In genomic region chr9:33375238-33375840, GRCh38 we compare ENCODE assay signal across 9 cellular contexts. TPM values are rescaled to one million over a fixed set of nuclear protein-coding genes. Genes with fewer than 3 reads are reported as not detected.
DNase-seq lines count a peak whose midpoint lies in the region; ATAC-seq and TF ChIP-seq lines count a peak whose summit lies in the region.
"Had no signal": no experiment of that assay in that cellular context is flagged by ENCODE, and none has a peak within 500 bp of the region (broad histone marks: within the 10 kb centered on the region; RNA-seq: fewer than 3 reads in every experiment).

No MANE protein-coding gene starts in this region.

- H3K4me1 Mint-ChIP-seq in natural killer cell: peaks cover 8 to 9% of the 10 kb centered on the region in 2 donors
- H3K4me1 Mint-ChIP-seq in natural killer cell treated with Interleukin-12 subunit alpha and Interleukin-12 subunit beta and Interleukin-15 and Interleukin-18, amount 100 ng/mL, for 72 hours (ENCODE audit: low read depth in 2 of 2): peaks cover 0 to 5% of the 10 kb centered on the region in 2 donors
- peaks cover 20% of the 10 kb centered on the region for H3K4me1 Mint-ChIP-seq in mesothelial cell of epicardium

- no peak for DNase-seq in natural killer cell
- no peak for DNase-seq in natural killer cell treated with Interleukin-12 subunit alpha and Interleukin-12 subunit beta and Interleukin-15 and Interleukin-18, amount 100 ng/mL, for 72 hours (ENCODE audit: low spot score)
- DNase-seq in ecto neural progenitor cell (ENCODE audit: low spot score): peak; percentile 64
- no peak for DNase-seq in mesothelial cell of epicardium (ENCODE audit: low spot score in 2 of 2, unreplicated experiment in 2 of 2)
- no peak for DNase-seq in aorta
- no peak for DNase-seq in stimulated activated CD4-positive, alpha-beta T cell treated with anti-CD3 and anti-CD28 coated beads, Interleukin-2, amount 100 ng/mL, for 48 hours

- H3K27ac Mint-ChIP-seq in natural killer cell: no peak overlapping the region
- H3K27ac Mint-ChIP-seq in natural killer cell treated with Interleukin-12 subunit alpha and Interleukin-12 subunit beta and Interleukin-15 and Interleukin-18, amount 100 ng/mL, for 72 hours: no peak overlapping the region
- peak overlapping the region; percentile 74 for H3K27ac Mint-ChIP-seq in mesothelial cell of epicardium

- H3K36me3 Mint-ChIP-seq in natural killer cell: peaks cover under 1% of the 10 kb centered on the region
- H3K36me3 Mint-ChIP-seq in natural killer cell treated with Interleukin-12 subunit alpha and Interleukin-12 subunit beta and Interleukin-15 and Interleukin-18, amount 100 ng/mL, for 72 hours: no peaks in the 10 kb centered on the region
- H3K36me3 Mint-ChIP-seq in mesothelial cell of epicardium: peaks cover 4% of the 10 kb centered on the region

- WGBS in aorta, 2 donors: 45 to 49% methylated on average over 15 of the region's 15 CpGs

- TF ChIP-seq CTCF in natural killer cell (IDR thresholded peaks at IDR 0.05) (no peak), mesothelial cell of epicardium (IDR thresholded peaks at IDR 0.05; ENCODE audit: unreplicated experiment) (peak; percentile 58)

- ATAC-seq in natural killer cell (peak; percentile 3 to 42 (median 30)), aorta (ENCODE audit: low FRiP score) (peak; percentile 54), GM19328 (IDR thresholded peaks at IDR 0.05; ENCODE audit: unreplicated experiment) (no peak), HG02870 (IDR thresholded peaks at IDR 0.05; ENCODE audit: unreplicated experiment) (no peak)
- no peak for ATAC-seq in natural killer cell treated with Interleukin-12 subunit alpha and Interleukin-12 subunit beta and Interleukin-15 and Interleukin-18, amount 100 ng/mL, for 72 hours

- H3K36me3 ChIP-seq in aorta (ENCODE audit: control insufficient read depth in 1 of 2, insufficient read depth in 2 of 2, low read length in 1 of 2): peaks cover 0 to 2% of the 10 kb centered on the region in 2 donors

- intact Hi-C loops in natural killer cell (cut with micrococcal nuclease) (loop anchor here (2.0 kb wide), 1 partner anchor 91 kb away; no protein-coding TSS in a partner anchor), aorta (cut with DNase I) (loop anchor here (1.0 to 5.0 kb wide), 3 partner anchors 39 to 92 kb away; no protein-coding TSS in a partner anchor)

- H3K9me3 Mint-ChIP-seq in natural killer cell (no peaks in the 10 kb centered on the region), mesothelial cell of epicardium (no peaks in the 10 kb centered on the region)
- no peaks in the 10 kb centered on the region for H3K9me3 Mint-ChIP-seq in natural killer cell treated with Interleukin-12 subunit alpha and Interleukin-12 subunit beta and Interleukin-15 and Interleukin-18, amount 100 ng/mL, for 72 hours

- no peaks in the 10 kb centered on the region for H3K9me3 ChIP-seq in aorta (ENCODE audit: control insufficient read depth, low read length)

- no peaks in the 10 kb centered on the region for H3K27me3 ChIP-seq in aorta (ENCODE audit: control insufficient read depth in 1 of 2, insufficient read depth in 2 of 2, low read length in 1 of 2)

- no peak overlapping the region for H3K4me3 ChIP-seq in aorta (ENCODE audit: low read length in 2 of 2)

- H3K27ac ChIP-seq in aorta (ENCODE audit: low read depth in 1 of 2, low read length in 2 of 2): peak overlapping the region in 1 of 2 donors; percentile 34

- H3K4me3 Mint-ChIP-seq in natural killer cell (peak overlapping the region; percentile 52), mesothelial cell of epicardium (peak overlapping the region; percentile 25)
- H3K4me3 Mint-ChIP-seq in natural killer cell treated with Interleukin-12 subunit alpha and Interleukin-12 subunit beta and Interleukin-15 and Interleukin-18, amount 100 ng/mL, for 72 hours: no peak overlapping the region

- H3K27me3 Mint-ChIP-seq in natural killer cell (ENCODE audit: low read depth in 2 of 2) (no peaks in the 10 kb centered on the region), mesothelial cell of epicardium (ENCODE audit: low read depth) (no peaks in the 10 kb centered on the region)
- no peaks in the 10 kb centered on the region for H3K27me3 Mint-ChIP-seq in natural killer cell treated with Interleukin-12 subunit alpha and Interleukin-12 subunit beta and Interleukin-15 and Interleukin-18, amount 100 ng/mL, for 72 hours

- H3K4me1 ChIP-seq in aorta (ENCODE audit: control insufficient read depth in 1 of 2, insufficient read depth in 2 of 2, low read length in 2 of 2): no peaks in the 10 kb centered on the region

RNA-seq across cellular contexts. Expression of gene AQP7, which starts 27.0 kb away (rescaled TPM):
- not detected for total RNA-seq in natural killer cell
- total RNA-seq in natural killer cell treated with Interleukin-12 subunit alpha and Interleukin-12 subunit beta and Interleukin-15 and Interleukin-18, amount 100 ng/mL, for 72 hours: not detected
- total RNA-seq in mesothelial cell of epicardium: 0.44 to 1.7 TPM (median 1.3 TPM) in 3 replicates
- 1 to 10 TPM; 2.7 to 9.1 TPM for total RNA-seq in aorta
- 10 to 100 TPM in 1 of 2 donors, 1 to 10 TPM in 1; 1.4 to 12.0 TPM for polyA plus RNA-seq in aorta
- total RNA-seq: frontal cortex had no signal

Comparison
In these comparisons a context has a peak if more than half of its experiments do, and no peak if none do; other contexts are left out.
1. ATAC-seq: peak in natural killer cell (3 of 3) and aorta (single experiment); none in natural killer cell treated with Interleukin-12 subunit alpha and Interleukin-12 subunit beta and Interleukin-15 and Interleukin-18, amount 100 ng/mL, for 72 hours (0 of 2), GM19328 (single experiment) and HG02870 (single experiment).